ENCODE assay signal across 20 cellular contexts in the genomic region with DNA sequence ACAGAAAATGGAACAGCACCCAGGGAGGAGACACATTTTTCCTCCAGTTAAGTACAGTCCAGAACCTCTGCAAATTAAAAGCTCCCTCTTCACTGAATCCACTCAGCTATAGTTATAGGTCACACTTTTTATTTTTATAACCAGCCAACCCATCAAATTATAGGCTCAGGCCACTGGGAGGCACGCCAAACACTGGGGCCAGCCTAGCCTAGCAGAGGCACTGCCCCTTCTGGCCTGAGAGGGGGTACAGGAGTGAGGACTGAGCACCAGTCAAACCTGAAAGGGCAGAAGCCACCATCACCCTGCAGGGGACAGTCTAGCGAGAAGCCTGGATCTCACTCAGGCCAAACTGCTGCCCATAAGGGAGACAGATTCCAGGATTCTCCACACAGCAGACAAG. TPM values are rescaled to one million over a fixed set of nuclear protein-coding genes. Genes with fewer than 3 reads are reported as not detected.
DNase-seq lines count a peak whose midpoint lies in the region; ATAC-seq and TF ChIP-seq lines count a peak whose summit lies in the region.
"Had no signal": no experiment of that assay in that cellular context is flagged by ENCODE, and none has a peak within 500 bp of the region (broad histone marks: within the 10 kb centered on the region; RNA-seq: fewer than 3 reads in every experiment).

No MANE protein-coding gene starts in this region.

- H4K20me1 ChIP-seq in Loucy (ENCODE audit: insufficient read depth, low read length, poor library complexity, severe bottlenecking) = no peaks in the 10 kb centered on the region
- peaks cover 40% of the 10 kb centered on the region for H4K20me1 ChIP-seq in neural progenitor cell (ENCODE audit: low read depth)

- H3K27ac ChIP-seq in right cardiac atrium (ENCODE audit: low read length) (no peak overlapping the region), left ventricle myocardium inferior (replicated peaks) (no peak overlapping the region), neural progenitor cell (no peak overlapping the region), aorta (ENCODE audit: low read depth in 1 of 2, low read length in 2 of 2) (no peak overlapping the region)
- H3K27ac ChIP-seq: BLaER1 treated with 17β-estradiol and CSF1 and Interleukin-3, amounts not matched to agents 10 nM and 100 nM; cardiac muscle cell; dorsolateral prefrontal cortex; uterus had no signal

- no peaks in the 10 kb centered on the region for H3K36me3 ChIP-seq in left ventricle myocardium inferior
- no peaks in the 10 kb centered on the region for H3K36me3 ChIP-seq in Loucy (ENCODE audit: insufficient read depth, low read length)
- H3K36me3 ChIP-seq in neural progenitor cell = no peaks in the 10 kb centered on the region
- H3K36me3 ChIP-seq in aorta (ENCODE audit: control insufficient read depth in 1 of 2, insufficient read depth in 2 of 2, low read length in 1 of 2) = no peaks in the 10 kb centered on the region
- H3K36me3 ChIP-seq: cardiac muscle cell, uterus had no signal

- H3K9me3 Mint-ChIP-seq in dendritic cell treated with granulocyte-macrophage colony-stimulating factor and Interleukin-4, amounts not matched to agents 40 ng/mL and 50 ng/mL, for 4 days = no peaks in the 10 kb centered on the region
- H3K9me3 Mint-ChIP-seq in neural progenitor cell = no peaks in the 10 kb centered on the region
- H3K9me3 Mint-ChIP-seq: activated T-cell treated with anti-CD3 and anti-CD28 coated beads, Interleukin-2, amount 50 U/mL, for 24 hours; stimulated activated memory B cell treated with anti-CD40 and anti-IgM and Interleukin-4, amounts not matched to agents 10 μg/mL and 1 μg/mL and 100 μg/mL, for 72 hours had no signal

- intact Hi-C loops in right cardiac atrium (cut with DNase I) = no loop called here
- intact Hi-C loops in left ventricle myocardium inferior (cut with micrococcal nuclease) = no loop called here
- intact Hi-C loops in dendritic cell treated with granulocyte-macrophage colony-stimulating factor and Interleukin-4, amounts not matched to agents 40 ng/mL and 50 ng/mL, for 4 days (cut with micrococcal nuclease) = no loop called here
- intact Hi-C loops in aorta (cut with DNase I) = no loop called here

- H3K4me1 Mint-ChIP-seq in dendritic cell treated with granulocyte-macrophage colony-stimulating factor and Interleukin-4, amounts not matched to agents 40 ng/mL and 50 ng/mL, for 4 days (ENCODE audit: low read depth) = peaks cover 59% of the 10 kb centered on the region
- H3K4me1 Mint-ChIP-seq in neural progenitor cell = peaks cover 7% of the 10 kb centered on the region

- H3K9ac ChIP-seq in Loucy (ENCODE audit: low read depth, low read length, poor library complexity, severe bottlenecking) (no peak overlapping the region), neural progenitor cell (no peak overlapping the region)
- H3K9ac ChIP-seq: BLaER1 treated with 17β-estradiol and CSF1 and Interleukin-3, amounts not matched to agents 10 nM and 100 nM had no signal

- no peak overlapping the region for H3K4me3 Mint-ChIP-seq in dendritic cell treated with granulocyte-macrophage colony-stimulating factor and Interleukin-4, amounts not matched to agents 40 ng/mL and 50 ng/mL, for 4 days
- H3K4me3 Mint-ChIP-seq in neural progenitor cell = no peak overlapping the region
- H3K4me3 Mint-ChIP-seq: activated T-cell treated with anti-CD3 and anti-CD28 coated beads, Interleukin-2, amount 50 U/mL, for 24 hours; stimulated activated memory B cell treated with anti-CD40 and anti-IgM and Interleukin-4, amounts not matched to agents 10 μg/mL and 1 μg/mL and 100 μg/mL, for 72 hours had no signal

- no peak overlapping the region for H3K4me2 ChIP-seq in Loucy (ENCODE audit: low read depth, low read length, poor library complexity, severe bottlenecking)
- no peak overlapping the region for H3K4me2 ChIP-seq in neural progenitor cell

- DNase-seq in right cardiac atrium (no peak), left ventricle myocardium inferior (no peak), neural progenitor cell (ENCODE audit: low spot score) (no peak), HCEC 1CT (no peak), aorta (no peak)
- DNase-seq: ACHN; activated naive CD4-positive, alpha-beta T cell; activated T-cell treated with anti-CD3 and anti-CD28 coated beads, Interleukin-2, amount 50 U/mL, for 24 hours; dorsolateral prefrontal cortex; NCI-H1436 treated with DMSO at 0.1 percent for 48 hours; Right ventricle myocardium superior; small intestine; SW 1271; uterus had no signal

- peaks cover 15% of the 10 kb centered on the region for H3K36me3 Mint-ChIP-seq in dendritic cell treated with granulocyte-macrophage colony-stimulating factor and Interleukin-4, amounts not matched to agents 40 ng/mL and 50 ng/mL, for 4 days (ENCODE audit: low read depth)
- H3K36me3 Mint-ChIP-seq in neural progenitor cell = peaks cover 3% of the 10 kb centered on the region

- H3K4me1 ChIP-seq in right cardiac atrium (ENCODE audit: control insufficient read depth, insufficient read depth, low read length) (peaks cover 5% of the 10 kb centered on the region), left ventricle myocardium inferior (peaks cover 69% of the 10 kb centered on the region), Loucy (ENCODE audit: insufficient read depth, low read length, poor library complexity, severe bottlenecking) (peaks cover 46% of the 10 kb centered on the region), neural progenitor cell (peaks cover 23% of the 10 kb centered on the region), aorta (ENCODE audit: control insufficient read depth in 1 of 2, insufficient read depth in 2 of 2, low read length in 2 of 2) (no peaks in the 10 kb centered on the region)
- H3K4me1 ChIP-seq: uterus had no signal

- peaks cover 67% of the 10 kb centered on the region; the same call in 1 of the 2 replicates for H3K79me2 ChIP-seq in Loucy (ENCODE audit: insufficient read depth, low read length)
- H3K79me2 ChIP-seq in neural progenitor cell (ENCODE audit: low read depth) = peaks cover 23% of the 10 kb centered on the region

- H3K9me3 ChIP-seq in right cardiac atrium (ENCODE audit: control insufficient read depth, low read length) (no peaks in the 10 kb centered on the region), left ventricle myocardium inferior (replicated peaks) (no peaks in the 10 kb centered on the region), Loucy (ENCODE audit: insufficient read depth, low read depth, low read length) (no peaks in the 10 kb centered on the region), neural progenitor cell (ENCODE audit: low read depth) (no peaks in the 10 kb centered on the region), aorta (ENCODE audit: control insufficient read depth, low read length) (no peaks in the 10 kb centered on the region)
- H3K9me3 ChIP-seq: BLaER1 treated with 17β-estradiol and CSF1 and Interleukin-3, amounts not matched to agents 10 nM and 100 nM; uterus had no signal

- H3K4me3 ChIP-seq in right cardiac atrium (ENCODE audit: low read length) = no peak overlapping the region
- H3K4me3 ChIP-seq in left ventricle myocardium inferior = no peak overlapping the region
- H3K4me3 ChIP-seq in Loucy (ENCODE audit: low read length, poor library complexity, severe bottlenecking) = no peak overlapping the region
- no peak overlapping the region for H3K4me3 ChIP-seq in neural progenitor cell
- no peak overlapping the region for H3K4me3 ChIP-seq in aorta (ENCODE audit: low read length in 2 of 2)
- H3K4me3 ChIP-seq: BLaER1 treated with 17β-estradiol and CSF1 and Interleukin-3, amounts not matched to agents 10 nM and 100 nM; cardiac muscle cell; dorsolateral prefrontal cortex; uterus had no signal

- no peak overlapping the region for H2AFZ ChIP-seq in Loucy (ENCODE audit: low read length)
- no peak overlapping the region for H2AFZ ChIP-seq in neural progenitor cell (replicated peaks)

- no peaks in the 10 kb centered on the region for H3K27me3 Mint-ChIP-seq in dendritic cell treated with granulocyte-macrophage colony-stimulating factor and Interleukin-4, amounts not matched to agents 40 ng/mL and 50 ng/mL, for 4 days
- H3K27me3 Mint-ChIP-seq in neural progenitor cell (ENCODE audit: insufficient read depth, low read depth) = no peaks in the 10 kb centered on the region
- H3K27me3 Mint-ChIP-seq: activated T-cell treated with anti-CD3 and anti-CD28 coated beads, Interleukin-2, amount 50 U/mL, for 24 hours; stimulated activated memory B cell treated with anti-CD40 and anti-IgM and Interleukin-4, amounts not matched to agents 10 μg/mL and 1 μg/mL and 100 μg/mL, for 72 hours had no signal

- H3K9me2 ChIP-seq in Loucy (replicated peaks; ENCODE audit: low read depth, low read length) = no peaks in the 10 kb centered on the region

- no peaks in the 10 kb centered on the region for H3F3A ChIP-seq in Loucy (ENCODE audit: low read depth)
- peaks cover 3% of the 10 kb centered on the region for H3F3A ChIP-seq in neural progenitor cell (ENCODE audit: low read depth)

- 85% methylated on average over 2 of the region's 2 CpGs for WGBS in right cardiac atrium
- WGBS in aorta, 2 donors = 73 to 95% methylated on average over 2 of the region's 2 CpGs

- no peak for TF ChIP-seq CTCF in left ventricle myocardium inferior (IDR thresholded peaks at IDR 0.05; ENCODE audit: borderline replicate concordance)
- peak; percentile 42 for TF ChIP-seq CTCF in Loucy (conservative IDR thresholded peaks at IDR 0.05; ENCODE audit: low read length)
- TF ChIP-seq CTCF in neural progenitor cell (IDR thresholded peaks at IDR 0.05) = peak; percentile 6

- no peaks in the 10 kb centered on the region for H3K27me3 ChIP-seq in right cardiac atrium (ENCODE audit: control insufficient read depth, insufficient read depth)
- H3K27me3 ChIP-seq in left ventricle myocardium inferior (ENCODE audit: low read depth) = no peaks in the 10 kb centered on the region
- no peaks in the 10 kb centered on the region for H3K27me3 ChIP-seq in Loucy (ENCODE audit: insufficient read depth, low read length, poor library complexity, severe bottlenecking)
- no peaks in the 10 kb centered on the region for H3K27me3 ChIP-seq in neural progenitor cell
- H3K27me3 ChIP-seq in aorta (ENCODE audit: control insufficient read depth in 1 of 2, insufficient read depth in 2 of 2, low read length in 1 of 2) = no peaks in the 10 kb centered on the region
- H3K27me3 ChIP-seq: BLaER1 treated with 17β-estradiol and CSF1 and Interleukin-3, amounts not matched to agents 10 nM and 100 nM; cardiac muscle cell; dorsolateral prefrontal cortex; uterus had no signal

- ATAC-seq in right cardiac atrium (peak; percentile 37 to 64), GM21526 (IDR thresholded peaks at IDR 0.05; ENCODE audit: low FRiP score, unreplicated experiment) (no peak), aorta (ENCODE audit: low FRiP score) (no peak)
- ATAC-seq: stimulated activated memory B cell treated with anti-CD40 and anti-IgM and Interleukin-4, amounts not matched to agents 10 μg/mL and 1 μg/mL and 100 μg/mL, for 72 hours had no signal

- H3K27ac Mint-ChIP-seq in dendritic cell treated with granulocyte-macrophage colony-stimulating factor and Interleukin-4, amounts not matched to agents 40 ng/mL and 50 ng/mL, for 4 days = peak overlapping the region; percentile 11
- no peak overlapping the region for H3K27ac Mint-ChIP-seq in neural progenitor cell
- H3K27ac Mint-ChIP-seq: activated T-cell treated with anti-CD3 and anti-CD28 coated beads, Interleukin-2, amount 50 U/mL, for 24 hours; stimulated activated memory B cell treated with anti-CD40 and anti-IgM and Interleukin-4, amounts not matched to agents 10 μg/mL and 1 μg/mL and 100 μg/mL, for 72 hours had no signal

RNA-seq across cellular contexts. Expression of gene FMNL3, which starts 19.3 kb away (rescaled TPM):
- 10 to 100 TPM; 11.7 to 19.0 (median 11.9) TPM for total RNA-seq in right cardiac atrium
- 7.0 TPM for polyA plus RNA-seq in right cardiac atrium
- total RNA-seq in left ventricle myocardium inferior = 10.4 TPM
- 17.3 and 24.0 TPM in 2 replicates for total RNA-seq in neural progenitor cell (ENCODE audit: low replicate concordance)
- 10 to 100 TPM; 31.4 to 53.9 TPM for total RNA-seq in aorta
- polyA plus RNA-seq in aorta = 10 to 100 TPM in 1 of 2 donors, 1 to 10 TPM in 1; 6.5 to 10.4 TPM

RNA-seq across cellular contexts. Expression of gene TMBIM6, which starts 53.4 kb away (rescaled TPM):
- total RNA-seq in right cardiac atrium = 100 to 1,000 TPM; 216 to 254 (median 247) TPM
- 159 TPM for polyA plus RNA-seq in right cardiac atrium
- total RNA-seq in left ventricle myocardium inferior = 215 TPM
- 256 and 318 TPM in 2 replicates for total RNA-seq in neural progenitor cell (ENCODE audit: low replicate concordance)
- total RNA-seq in aorta = 100 to 1,000 TPM; 290 to 325 TPM
- 100 to 1,000 TPM; 114 to 163 TPM for polyA plus RNA-seq in aorta

Comparison
In these comparisons a context has a peak if more than half of its experiments do, and no peak if none do; other contexts are left out.
1. ATAC-seq: peak in right cardiac atrium (2 of 2); none in GM21526 (single experiment) and aorta (single experiment).